In genomic region chr10:98133075-98133752, GRCh38 we compare ENCODE assay signal across 8 cellular contexts. TPM values are rescaled to one million over a fixed set of nuclear protein-coding genes. Genes with fewer than 3 reads are reported as not detected.
DNase-seq lines count a peak whose midpoint lies in the region; ATAC-seq, FAIRE-seq and TF ChIP-seq lines count a peak whose summit lies in the region.
"Not testable (repeated sequence)": the region's sequence is repeated elsewhere in the genome, so short reads cannot be mapped to it uniquely, and the experiment has no call there.

No MANE protein-coding gene starts in this region.

- not testable (repeated sequence) for BruUV-seq in GM12878 (replicated peaks; lab: Mats Ljungman, UMichigan)

- TF ChIP-seq EP300 in GM12878 (IDR thresholded peaks at IDR 0.05; ENCODE audit: borderline replicate concordance in 1 of 2, control insufficient read depth in 1 of 2, low read depth in 2 of 2, low read length in 2 of 2), result not testable (repeated sequence)

- peaks cover 38 to 45% (median 39%) of the 10 kb centered on the region in 3 donors for H3K4me1 Mint-ChIP-seq in T-cell
- peaks cover 16% of the 10 kb centered on the region for H3K4me1 Mint-ChIP-seq in neural progenitor cell

- not testable (repeated sequence) for H3K27ac Mint-ChIP-seq in T-cell
- peak overlapping the region; percentile 60 for H3K27ac Mint-ChIP-seq in neural progenitor cell

- not testable (repeated sequence) for TF ChIP-seq CTCF in GM12878 (IDR thresholded peaks at IDR 0.05 in 2 of 3, conservative IDR thresholded peaks at IDR 0.05 in 1 of 3; ENCODE audit: control insufficient read depth in 2 of 3, extremely low read depth in 1 of 3, insufficient read depth in 1 of 3, low read depth in 3 of 3, low read length in 3 of 3); neural progenitor cell (IDR thresholded peaks at IDR 0.05)

- H2AFZ ChIP-seq in GM12878 (ENCODE audit: control insufficient read depth, low read depth, low read length), result peak overlapping the region; percentile 71
- not testable (repeated sequence) for H2AFZ ChIP-seq in neural progenitor cell (replicated peaks)

- not testable (repeated sequence) for TF ChIP-seq POLR2A in GM12878 (IDR thresholded peaks at IDR 0.05; ENCODE audit: low read depth, low read length)

- not testable (repeated sequence) for H3F3A ChIP-seq in neural progenitor cell (ENCODE audit: low read depth)

- ATAC-seq in GM18858 (IDR thresholded peaks at IDR 0.05; ENCODE audit: unreplicated experiment) (peak; percentile 34), GM21381 (IDR thresholded peaks at IDR 0.05; ENCODE audit: unreplicated experiment) (peak; percentile 37), HG02884 (IDR thresholded peaks at IDR 0.05; ENCODE audit: unreplicated experiment) (peak; percentile 38), HG03520 (IDR thresholded peaks at IDR 0.05; ENCODE audit: unreplicated experiment) (peak; percentile 37), GM12878 (peak; percentile 52)
- not testable (repeated sequence) for ATAC-seq in T-cell (replicated peaks in 1 of 4)

- intact Hi-C loops in GM12878 (cut with micrococcal nuclease; ENCODE audit: unreplicated experiment), result not testable (repeated sequence)

- H3K27me3 Mint-ChIP-seq in T-cell; neural progenitor cell (ENCODE audit: insufficient read depth, low read depth): not testable (repeated sequence)

- H3K4me2 ChIP-seq in BLaER1 treated with 17β-estradiol and CSF1 and Interleukin-3, amounts not matched to agents 10 nM and 100 nM, result peak overlapping the region in 7 of 11 experiments; percentile 2 to 82 (median 30); a peak in 12 of 22 replicates
- H3K4me2 ChIP-seq in GM12878 (ENCODE audit: control insufficient read depth, insufficient read depth), result peak overlapping the region; percentile 93
- not testable (repeated sequence) for H3K4me2 ChIP-seq in neural progenitor cell

- peak overlapping the region in 3 of 10 experiments; percentile 1 to 91 (median 18); a peak in 3 of 20 replicates for H3K4me3 ChIP-seq in BLaER1 treated with 17β-estradiol and CSF1 and Interleukin-3, amounts not matched to agents 10 nM and 100 nM
- H3K4me3 ChIP-seq in GM12878, neural progenitor cell: not testable (repeated sequence)

- H3K9me3 Mint-ChIP-seq in T-cell, neural progenitor cell: not testable (repeated sequence)

- peaks cover 0 to 15% (median 6%) of the 10 kb centered on the region in 11 experiments; a peak in 7 of 22 replicates for H3K36me3 ChIP-seq in BLaER1 treated with 17β-estradiol and CSF1 and Interleukin-3, amounts not matched to agents 10 nM and 100 nM
- not testable (repeated sequence) for H3K36me3 ChIP-seq in GM12878 (ENCODE audit: control insufficient read depth in 2 of 2, insufficient read depth in 2 of 2, low read length in 1 of 2); neural progenitor cell

- in situ Hi-C loops in GM12878 (cut with MboI), result not testable (repeated sequence)

- RAD21 ChIA-PET in GM12878 (lab: Charles Lee; ENCODE audit: unreplicated experiment), result interaction anchor here (1.0 to 1.7 kb wide), 2 partner anchors 9 to 34 kb away, joined by 3 to 7 read pairs; no protein-coding TSS in a partner anchor

- not testable (repeated sequence) for TF ChIP-seq RAD21 in GM12878 (IDR thresholded peaks at IDR 0.05; ENCODE audit: insufficient read depth, low read depth, low read length)

- H3K36me3 Mint-ChIP-seq in T-cell, neural progenitor cell: not testable (repeated sequence)

- SMC1A ChIA-PET in GM12878 (lab: Charles Lee; ENCODE audit: uncharacterized antibody, unreplicated experiment), result interaction anchor here (1.5 to 1.7 kb wide), 2 partner anchors 35 to 90 kb away, joined by 3 to 10 read pairs; no protein-coding TSS in a partner anchor

- FAIRE-seq in GM12878 (lab: Jason Lieb, UNC), result not testable (repeated sequence)

- H3K4me3 Mint-ChIP-seq in T-cell, result peak overlapping the region in 2 of 3 donors; percentile 42 to 86
- H3K4me3 Mint-ChIP-seq in neural progenitor cell, result peak overlapping the region; percentile 77

- H3K79me2 ChIP-seq in GM12878 (ENCODE audit: control insufficient read depth, insufficient read depth, low read length) (peaks cover 31% of the 10 kb centered on the region), neural progenitor cell (ENCODE audit: low read depth) (peaks cover 34% of the 10 kb centered on the region)

- not testable (repeated sequence) for H3K27me3 ChIP-seq in BLaER1 treated with 17β-estradiol and CSF1 and Interleukin-3, amounts not matched to agents 10 nM and 100 nM; GM12878 (replicated peaks in 1 of 2; ENCODE audit: control insufficient read depth in 2 of 2, insufficient read depth in 2 of 2, low read length in 1 of 2); neural progenitor cell

- WGBS in GM12878 (ENCODE audit: insufficient coverage, insufficient replicate concordance, low lambda C conversion rate, missing lambda C conversion rate), result 46% methylated on average over 9 of the region's 9 CpGs

- H3K4me1 ChIP-seq in BLaER1 treated with 17β-estradiol and CSF1 and Interleukin-3, amounts not matched to agents 10 nM and 100 nM, result peaks cover 31 to 45% (median 36%) of the 10 kb centered on the region in 10 experiments
- H3K4me1 ChIP-seq in GM12878 (ENCODE audit: control insufficient read depth, insufficient read depth, low read length), result peaks cover 16% of the 10 kb centered on the region
- H3K4me1 ChIP-seq in neural progenitor cell, result not testable (repeated sequence)

- not testable (repeated sequence) for DNase-seq in T-cell; neural progenitor cell (ENCODE audit: low spot score)
- DNase-seq in GM12878 (ENCODE audit: low read depth, low spot score), result peak; percentile 60

- CTCF ChIA-PET in T-cell (lab: Charles Lee), result interaction anchor here in 1 of 2 donors (0.5 kb wide), 1 partner anchor 309 kb away, joined by 4 read pairs; no protein-coding TSS in a partner anchor
- CTCF ChIA-PET in GM12878 (lab: Yijun Ruan, JAX), result interaction anchor here (1.5 to 3.9 kb wide), 3 partner anchors 31 to 37 kb away, joined by 6 to 23 read pairs (median 6); no protein-coding TSS in a partner anchor

- peak overlapping the region in 6 of 11 experiments; percentile 4 to 99 (median 96); a peak in 10 of 22 replicates for H3K27ac ChIP-seq in BLaER1 treated with 17β-estradiol and CSF1 and Interleukin-3, amounts not matched to agents 10 nM and 100 nM
- peak overlapping the region; percentile 94 for H3K27ac ChIP-seq in GM12878 (ENCODE audit: control insufficient read depth, insufficient read depth)
- not testable (repeated sequence) for H3K27ac ChIP-seq in neural progenitor cell

- not testable (repeated sequence) for H3K9ac ChIP-seq in BLaER1 treated with 17β-estradiol and CSF1 and Interleukin-3, amounts not matched to agents 10 nM and 100 nM; neural progenitor cell
- H3K9ac ChIP-seq in GM12878 (ENCODE audit: control insufficient read depth, insufficient read depth, low read length), result peak overlapping the region; percentile 10

- peaks cover 16 to 33% (median 28%) of the 10 kb centered on the region in 11 experiments for H3K9me3 ChIP-seq in BLaER1 treated with 17β-estradiol and CSF1 and Interleukin-3, amounts not matched to agents 10 nM and 100 nM (replicated peaks in 1 of 11)
- H3K9me3 ChIP-seq in GM12878 (replicated peaks; ENCODE audit: control insufficient read depth, insufficient read depth, low read length); neural progenitor cell (ENCODE audit: low read depth): not testable (repeated sequence)

- H4K20me1 ChIP-seq in BLaER1 treated with 17β-estradiol and CSF1 and Interleukin-3, amounts not matched to agents 10 nM and 100 nM, result peaks cover 0 to 22% (median 8%) of the 10 kb centered on the region in 11 experiments; a peak in 11 of 22 replicates
- H4K20me1 ChIP-seq in GM12878 (ENCODE audit: control insufficient read depth, insufficient read depth), result not testable (repeated sequence)
- H4K20me1 ChIP-seq in neural progenitor cell (ENCODE audit: low read depth), result peaks cover 12% of the 10 kb centered on the region

- POLR2A ChIA-PET in T-cell (lab: Charles Lee), result not testable (repeated sequence)
- POLR2A ChIA-PET in GM12878 (lab: Charles Lee), result interaction anchor here (1.1 kb wide), 1 partner anchor 9 kb away, joined by 3 read pairs; no protein-coding TSS in a partner anchor

TF ChIP-seq in GM12878, 131 proteins besides CTCF, POLR2A, EP300 and RAD21 (continues in another document):
- peak; percentile 54 for TF ChIP-seq MTA2 (IDR thresholded peaks at IDR 0.05; ENCODE audit: low read depth)

RNA-seq across cellular contexts. Expression of gene R3HCC1L, which starts 1.2 kb away (rescaled TPM):
- total RNA-seq in T-cell (10 to 100 TPM; 21.5 to 23.4 (median 22.6) TPM), GM12878 (2014; rRNA removed) (12.1 and 15.8 TPM in 2 replicates), GM12878 (2014; rRNA removed; fragmentation: Illumina TruSeq; extraction: Trizol) (19.7 and 20.3 TPM in 2 replicates), GM12878 (2021) (12.9 and 13.7 TPM in 2 replicates), neural progenitor cell (ENCODE audit: low replicate concordance) (21.7 and 26.8 TPM in 2 replicates)
- total RNA-seq in GM12878 (2013; cell fraction: nucleolus; rRNA removed), result 59.1 and 61.5 TPM in 2 replicates
- 6.5 TPM for polyA plus RNA-seq in GM12878 (2011; ENCODE audit: low read depth)
- polyA plus RNA-seq in GM12878 (2011; rRNA removed) (16.2 and 19.5 TPM in 2 replicates), GM12878 (2014; fragmentation: Illumina TruSeq; extraction: Trizol) (19.4 and 27.7 TPM in 2 replicates), GM12878 (2014; fragmentation: Nextera tagmentation; extraction: Ambion mirVana) (10 to 100 TPM; 11.3 to 14.7 TPM), GM12878 (2014; rRNA removed) (12.4 and 13.8 TPM in 2 replicates), GM12878 (2016; fragmentation: Nextera tagmentation; extraction: Ambion mirVana) (10 to 100 TPM; 16.0 to 19.9 TPM)
- polyA plus RNA-seq in GM12878 (2011; cell fraction: cytosol; rRNA removed), result 9.3 and 9.4 TPM in 2 replicates
- polyA plus RNA-seq in GM12878 (2011; cell fraction: nucleus; rRNA removed), result 12.7 and 14.3 TPM in 2 replicates
- 9.5 and 12.9 TPM in 2 replicates for polyA plus RNA-seq in GM12878 (2012)
- polyA minus RNA-seq in GM12878 (2011; rRNA and poly(A)+ RNA removed), result 20.3 and 30.3 TPM in 2 replicates
- polyA minus RNA-seq in GM12878 (2011; cell fraction: cytosol; rRNA and poly(A)+ RNA removed), result 5.5 and 8.2 TPM in 2 replicates
- 25.0 and 29.6 TPM in 2 replicates for polyA minus RNA-seq in GM12878 (2011; cell fraction: nucleus; rRNA and poly(A)+ RNA removed)
